In genomic region chr5:95973793-95974325, GRCh38 we compare ENCODE assay signal across 1 cellular context.
A peak's percentile ranks its signal among the peaks of the same experiment; 100 is the strongest.
TF ChIP-seq lines count a peak whose summit lies in the region.

No MANE protein-coding gene starts in this region.

TF ChIP-seq in K562, 482 proteins besides CTCF, POLR2A, EP300 and RAD21 (continued from another document and continues in another):
- peak; percentile 29; the same call in 1 of the 2 replicates for TF ChIP-seq NCOA1 (IDR thresholded peaks at IDR 0.05; ENCODE audit: low read depth)
- TF ChIP-seq BRD4 (IDR thresholded peaks at IDR 0.05): no peak
- 0 out of 2 replicates have a peak, but pooled peaks have one; percentile 15 for TF ChIP-seq GABPB1 (CRISPR knock-in tag; IDR thresholded peaks at IDR 0.05)
- TF ChIP-seq ZNF511 (CRISPR knock-in tag; IDR thresholded peaks at IDR 0.05): no peak
- no peak for TF ChIP-seq ZNF3 (CRISPR knock-in tag; IDR thresholded peaks at IDR 0.05)
- no peak for TF ChIP-seq ZNF766 (CRISPR knock-in tag; conservative IDR thresholded peaks at IDR 0.05)
- TF ChIP-seq CTCFL (IDR thresholded peaks at IDR 0.05; ENCODE audit: borderline replicate concordance, insufficient read depth, low read depth, low read length, poor library complexity, severe bottlenecking): no peak
- TF ChIP-seq ZBTB34 (CRISPR knock-in tag; IDR thresholded peaks at IDR 0.05): no peak
- TF ChIP-seq ZFP36 (IDR thresholded peaks at IDR 0.05; ENCODE audit: low read depth, low read length, partially characterized antibody): no peak
- no peak for TF ChIP-seq CAMTA2 (CRISPR knock-in tag; conservative IDR thresholded peaks at IDR 0.05)
- TF ChIP-seq ARID1B (IDR thresholded peaks at IDR 0.05): peak; percentile 87
- no peak for TF ChIP-seq PATZ1 (CRISPR knock-in tag; IDR thresholded peaks at IDR 0.05; ENCODE audit: borderline replicate concordance)
- TF ChIP-seq NR2F6 (CRISPR knock-in tag; IDR thresholded peaks at IDR 0.05): no peak
- TF ChIP-seq BCL6 (CRISPR knock-in tag; IDR thresholded peaks at IDR 0.05): no peak
- TF ChIP-seq ZFP91 (CRISPR knock-in tag; IDR thresholded peaks at IDR 0.05): no peak
- TF ChIP-seq ZFX (CRISPR knock-in tag; IDR thresholded peaks at IDR 0.05): no peak
- TF ChIP-seq ZNF561 (CRISPR knock-in tag; conservative IDR thresholded peaks at IDR 0.05): no peak
- peak; percentile 92 for TF ChIP-seq EGR1 (conservative IDR thresholded peaks at IDR 0.05)
- TF ChIP-seq ARID3A (IDR thresholded peaks at IDR 0.05; ENCODE audit: borderline replicate concordance, low read depth, low read length): no peak
- no peak for TF ChIP-seq ZNF232 (CRISPR knock-in tag; IDR thresholded peaks at IDR 0.05)
- no peak for TF ChIP-seq ZNF609 (CRISPR knock-in tag; IDR thresholded peaks at IDR 0.05; ENCODE audit: borderline replicate concordance)
- no peak for TF ChIP-seq ZNF277 (CRISPR knock-in tag; IDR thresholded peaks at IDR 0.05; ENCODE audit: borderline replicate concordance)
- no peak for TF ChIP-seq SRF (CRISPR knock-in tag; IDR thresholded peaks at IDR 0.05)
- no peak for TF ChIP-seq THRB (CRISPR knock-in tag; conservative IDR thresholded peaks at IDR 0.05)
- TF ChIP-seq ZSCAN29 (IDR thresholded peaks at IDR 0.05): no peak
- TF ChIP-seq NCOR1 (IDR thresholded peaks at IDR 0.05): peak; percentile 76
- TF ChIP-seq ZNF449 (CRISPR knock-in tag; IDR thresholded peaks at IDR 0.05): no peak
- TF ChIP-seq SMARCA5 (IDR thresholded peaks at IDR 0.05): no peak
- no peak for TF ChIP-seq MED1 (CRISPR knock-in tag; IDR thresholded peaks at IDR 0.05; ENCODE audit: borderline replicate concordance)
- no peak for TF ChIP-seq FOXK2 (conservative IDR thresholded peaks at IDR 0.05 in 1 of 2, IDR thresholded peaks at IDR 0.05 in 1 of 2; ENCODE audit: low read depth in 2 of 2)
- no peak for TF ChIP-seq ZC3H11A (IDR thresholded peaks at IDR 0.05; ENCODE audit: low read depth, low read length)
- no peak for TF ChIP-seq POU5F1 (IDR thresholded peaks at IDR 0.05; ENCODE audit: borderline replicate concordance, low read depth, low read length, partially characterized antibody)
- peak; percentile 98 for TF ChIP-seq TFAP4 (CRISPR knock-in tag; IDR thresholded peaks at IDR 0.05; ENCODE audit: borderline replicate concordance)
- TF ChIP-seq KDM2B (CRISPR knock-in tag; IDR thresholded peaks at IDR 0.05): no peak
- no peak for TF ChIP-seq BRD9 (IDR thresholded peaks at IDR 0.05; ENCODE audit: low read depth, partially characterized antibody)
- no peak; the same call in 1 of the 2 replicates for TF ChIP-seq CXXC5 (CRISPR knock-in tag; IDR thresholded peaks at IDR 0.05)
- TF ChIP-seq KAT7 (CRISPR knock-in tag; IDR thresholded peaks at IDR 0.05; ENCODE audit: borderline replicate concordance): no peak
- peak; percentile 68 for TF ChIP-seq STAT5A (IDR thresholded peaks at IDR 0.05; ENCODE audit: borderline replicate concordance, low read length)
- no peak for TF ChIP-seq ZNF586 (CRISPR knock-in tag; conservative IDR thresholded peaks at IDR 0.05)
- no peak for TF ChIP-seq NCOA6 (IDR thresholded peaks at IDR 0.05)
- TF ChIP-seq ZNF282 (CRISPR knock-in tag; IDR thresholded peaks at IDR 0.05): no peak
- TF ChIP-seq ZBTB12 (CRISPR knock-in tag; IDR thresholded peaks at IDR 0.05): no peak
